16 cellular contexts compared by ENCODE assay signal in genomic region chr17:31448467-31449077, GRCh38. TPM values are rescaled to one million over a fixed set of nuclear protein-coding genes. Genes with fewer than 3 reads are reported as not detected.
A peak's percentile ranks its signal among the peaks of the same experiment; 100 is the strongest.
DNase-seq lines count a peak whose midpoint lies in the region; ATAC-seq, FAIRE-seq and TF ChIP-seq lines count a peak whose summit lies in the region.
"Had no signal": no experiment of that assay in that cellular context is flagged by ENCODE, and none has a peak within 500 bp of the region (broad histone marks: within the 10 kb centered on the region; RNA-seq: fewer than 3 reads in every experiment).

No MANE protein-coding gene starts in this region.

- H3K27me3 ChIP-seq in bronchial epithelial cell (ENCODE audit: control insufficient read depth, insufficient read depth, low read length): no peaks in the 10 kb centered on the region
- no peaks in the 10 kb centered on the region for H3K27me3 ChIP-seq in left lung

- no peak for TF ChIP-seq POLR2A in H54 (IDR thresholded peaks at IDR 0.05; ENCODE audit: low read depth, low read length)

- peaks cover 0 to 6% of the 10 kb centered on the region in 2 donors for H3K4me1 ChIP-seq in left lung

- H3K27ac ChIP-seq in left lung: no peak overlapping the region

- POLR2A ChIA-PET in HEK293T (lab: Yijun Ruan, JAX): interaction anchor here (1.0 kb wide), 1 partner anchor 39 kb away, joined by 4 read pairs; no protein-coding TSS in a partner anchor

- FAIRE-seq in bronchial epithelial cell (lab: Jason Lieb, UNC): peak; percentile 58
- FAIRE-seq in H54 (lab: Jason Lieb, UNC): no peak

- peak; percentile 43 for DNase-seq in AG08395 (ENCODE audit: low spot score)
- peak; percentile 14 for DNase-seq in HEK293T (ENCODE audit: extremely low spot score)
- DNase-seq in bronchial epithelial cell (ENCODE audit: low read depth): no peak
- DNase-seq in left lung: no peak
- DNase-seq in UCSD-AML1 (lab: John Stamatoyannopoulos, UW; ENCODE audit: unreplicated experiment): no peak
- no peak for DNase-seq in cerebellum (ENCODE audit: low spot score)
- no peak for DNase-seq in H54 (ENCODE audit: insufficient read length, low spot score)
- DNase-seq: activated CD4-positive, alpha-beta T cell treated with anti-CD3 and anti-CD28 coated beads, Interleukin-2, amount 50 U/mL, for 48 hours; activated naive CD8-positive, alpha-beta T cell treated with anti-CD3 and anti-CD28 coated beads for 36 hours; activated T-cell treated with anti-CD3 and anti-CD28 coated beads, Interleukin-2, amount 50 U/mL, for 48 hours; head of caudate nucleus; NCI-H187 treated with DMSO at 0.1 percent for 48 hours; NCI-H526; OCI-M1; stimulated activated naive CD8-positive, alpha-beta T cell treated with anti-CD3 and anti-CD28 coated beads, Interleukin-15, Interleukin-2, amounts not matched to agents 100 U/mL and 50 U/mL, for 24 hours had no signal

- no peaks in the 10 kb centered on the region for H3K9me3 ChIP-seq in left lung

- intact Hi-C loops in left lung (cut with DNase I): no loop called here

- ATAC-seq in left lung (peak; percentile 54), HG03175 (IDR thresholded peaks at IDR 0.05; ENCODE audit: unreplicated experiment) (no peak)
- ATAC-seq: stimulated activated naive CD8-positive, alpha-beta T cell treated with anti-CD3 and anti-CD28 coated beads, Interleukin-15, Interleukin-2, amounts not matched to agents 100 U/mL and 50 U/mL, for 24 hours had no signal

- TF ChIP-seq CTCF in bronchial epithelial cell (IDR thresholded peaks at IDR 0.05; ENCODE audit: insufficient read depth, low read length, severe bottlenecking) (no peak), left lung (IDR thresholded peaks at IDR 0.05) (no peak)

- H3K36me3 ChIP-seq in bronchial epithelial cell (ENCODE audit: control insufficient read depth, insufficient read depth, low read length) (no peaks in the 10 kb centered on the region), left lung (no peaks in the 10 kb centered on the region)

- CTCF ChIA-PET in HEK293T (lab: Yijun Ruan, JAX): interaction anchor here (0.5 to 0.6 kb wide), 2 partner anchors 102 to 1322 kb away, joined by 3 read pairs; no protein-coding TSS in a partner anchor

- no peak overlapping the region for H3K4me3 ChIP-seq in bronchial epithelial cell (ENCODE audit: low read depth, low read length)
- H3K4me3 ChIP-seq in left lung: no peak overlapping the region

TF ChIP-seq in HEK293T, 16 proteins besides CTCF, POLR2A, EP300 and RAD21:
- no peak for TF ChIP-seq FOXA1 (IDR thresholded peaks at IDR 0.05)
- peak; percentile 61; the same call in 1 of the 2 replicates for TF ChIP-seq ZNF384 (IDR thresholded peaks at IDR 0.05)

RNA-seq across cellular contexts. Expression of gene RAB11FIP4, which starts 57.1 kb away (rescaled TPM):
- total RNA-seq in bronchial epithelial cell: 16.4 and 17.6 TPM in 2 replicates
- 10 to 100 TPM; 13.5 to 19.9 TPM for total RNA-seq in left lung
- 27.8 TPM for total RNA-seq in cerebellum

Comparison
In these comparisons a context has a peak if more than half of its experiments do, and no peak if none do; other contexts are left out.
1. DNase-seq: peak in AG08395 (single experiment) and HEK293T (single experiment); none in bronchial epithelial cell (single experiment), left lung (0 of 2), UCSD-AML1 (single experiment), cerebellum (single experiment) and H54 (single experiment).